In genomic region chr6:158638393-158638792, GRCh38 we compare ENCODE assay signal across 19 cellular contexts. TPM values are rescaled to one million over a fixed set of nuclear protein-coding genes. Genes with fewer than 3 reads are reported as not detected.
DNase-seq lines count a peak whose midpoint lies in the region; ATAC-seq and TF ChIP-seq lines count a peak whose summit lies in the region.
"Had no signal": no experiment of that assay in that cellular context is flagged by ENCODE, and none has a peak within 500 bp of the region (broad histone marks: within the 10 kb centered on the region; RNA-seq: fewer than 3 reads in every experiment).

No MANE protein-coding gene starts in this region.

- H2AK5ac ChIP-seq in mesendoderm (ENCODE audit: low read length) = no peak overlapping the region

- no peak overlapping the region for H3K4ac ChIP-seq in mesendoderm (ENCODE audit: low read depth, low read length)

- H4K8ac ChIP-seq in mesendoderm (ENCODE audit: low read depth, low read length) = no peak overlapping the region

- H3K23ac ChIP-seq in mesendoderm (ENCODE audit: low read length) = no peak overlapping the region

- ATAC-seq in left ventricle myocardium superior (peak; percentile 26), heart right ventricle (no peak), memory B cell (ENCODE audit: low read depth) (no peak), GM21529 (IDR thresholded peaks at IDR 0.05; ENCODE audit: unreplicated experiment) (no peak)

- DNase-seq in left ventricle myocardium superior (no peak), heart right ventricle (no peak), memory B cell (ENCODE audit: low spot score in 2 of 2) (no peak), mesendoderm (no peak), SIG-M5 treated with dmso at 0.1 percent for 504 hours (lab: John Stamatoyannopoulos, UW; ENCODE audit: unreplicated experiment) (no peak)
- DNase-seq in activated CD4-positive, alpha-beta memory T cell treated with anti-CD3 and anti-CD28 coated beads, Interleukin-2, amount 10 ng/mL, durations not matched to agents 7 days and 5 days = no peak
- DNase-seq: activated CD4-positive, alpha-beta T cell treated with anti-CD3 and anti-CD28 coated beads for 4 hours; activated gamma-delta T cell treated with Interleukin-2 at 50 U/mL for 16 hours; AML-193; brain microvascular endothelial cell; GOT3; Kasumi-1; midbrain; NCI-H2227 treated with DMSO at 0.1 percent for 48 hours; stimulated activated CD4-positive, alpha-beta T cell treated with anti-CD3 and anti-CD28 coated beads, Interleukin-4, amount 100 ng/mL, for 1 hour; transverse colon had no signal

- no peak overlapping the region for H2BK5ac ChIP-seq in mesendoderm (ENCODE audit: low read length)

- H3K4me1 ChIP-seq in heart right ventricle (peaks cover 6 to 49% (median 38%) of the 10 kb centered on the region in 9 donors), thymus (ENCODE audit: control insufficient read depth, insufficient read depth, low read length) (peaks cover 16% of the 10 kb centered on the region), mesendoderm (ENCODE audit: control insufficient read depth, low read depth, low read length) (no peaks in the 10 kb centered on the region)

- intact Hi-C loops in left ventricle myocardium superior (cut with micrococcal nuclease) = no loop called here
- intact Hi-C loops in heart right ventricle (cut with DNase I) = loop anchor here in 1 of 10 donors (10.0 kb wide), 1 partner anchor 56 kb away; no protein-coding TSS in a partner anchor

- H3K27me3 Mint-ChIP-seq in activated CD4-positive, alpha-beta memory T cell treated with anti-CD3 and anti-CD28 coated beads, Interleukin-2, amount 10 ng/mL, durations not matched to agents 7 days and 5 days = no peaks in the 10 kb centered on the region
- no peaks in the 10 kb centered on the region for H3K27me3 Mint-ChIP-seq in memory B cell

- H3K36me3 ChIP-seq in heart right ventricle (peaks cover 0 to 84% (median 24%) of the 10 kb centered on the region in 9 donors), thymus (ENCODE audit: control insufficient read depth, insufficient read depth) (peaks cover 39% of the 10 kb centered on the region), mesendoderm (ENCODE audit: control insufficient read depth, insufficient read depth, low read length) (no peaks in the 10 kb centered on the region)
- H3K36me3 ChIP-seq: ovary had no signal

- H3K36me3 Mint-ChIP-seq in activated CD4-positive, alpha-beta memory T cell treated with anti-CD3 and anti-CD28 coated beads, Interleukin-2, amount 10 ng/mL, durations not matched to agents 7 days and 5 days (ENCODE audit: low read depth) = peaks cover 78% of the 10 kb centered on the region
- peaks cover 23% of the 10 kb centered on the region for H3K36me3 Mint-ChIP-seq in memory B cell

- H3K79me1 ChIP-seq in mesendoderm (ENCODE audit: low read length) = peaks cover 13% of the 10 kb centered on the region

- H3K4me2 ChIP-seq in mesendoderm (ENCODE audit: low read length) = no peak overlapping the region

- no peak overlapping the region for H3K18ac ChIP-seq in mesendoderm (ENCODE audit: low read length)

- 65 to 77% methylated on average over 2 of the region's 2 CpGs for WGBS in heart right ventricle, 2 donors
- whole genome bisulfite sequencing in thymus = 97% methylated on average over 2 of the region's 2 CpGs
- WGBS in mesendoderm (ENCODE audit: extremely low coverage, insufficient coverage, low lambda C conversion rate) = no CpG with 5 or more reads among the region's 2 CpGs

- no peak overlapping the region for H3K4me3 Mint-ChIP-seq in activated CD4-positive, alpha-beta memory T cell treated with anti-CD3 and anti-CD28 coated beads, Interleukin-2, amount 10 ng/mL, durations not matched to agents 7 days and 5 days
- no peak overlapping the region for H3K4me3 Mint-ChIP-seq in memory B cell

- H4K5ac ChIP-seq in mesendoderm (ENCODE audit: low read length) = no peak overlapping the region

- no peak overlapping the region for H3K4me3 ChIP-seq in heart right ventricle
- H3K4me3 ChIP-seq in thymus (ENCODE audit: low read length) = no peak overlapping the region
- no peak overlapping the region for H3K4me3 ChIP-seq in mesendoderm (ENCODE audit: low read length)
- H3K4me3 ChIP-seq: ovary, transverse colon had no signal

- peak overlapping the region; percentile 24 for H3K27ac Mint-ChIP-seq in activated CD4-positive, alpha-beta memory T cell treated with anti-CD3 and anti-CD28 coated beads, Interleukin-2, amount 10 ng/mL, durations not matched to agents 7 days and 5 days
- H3K27ac Mint-ChIP-seq in memory B cell = peak overlapping the region; percentile 64

- no peak overlapping the region for H3K56ac ChIP-seq in mesendoderm (ENCODE audit: low read length)

- H3K9me3 ChIP-seq in heart right ventricle (no peaks in the 10 kb centered on the region), thymus (ENCODE audit: control insufficient read depth) (no peaks in the 10 kb centered on the region)
- H3K9me3 ChIP-seq: ovary, transverse colon had no signal

- no peak overlapping the region for H3K9ac ChIP-seq in mesendoderm (ENCODE audit: low read length)

- H3K79me2 ChIP-seq in mesendoderm (ENCODE audit: control insufficient read depth, insufficient read depth, low read length) = peaks cover 6% of the 10 kb centered on the region

- H3K27me3 ChIP-seq in heart right ventricle = no peaks in the 10 kb centered on the region
- H3K27me3 ChIP-seq in thymus (ENCODE audit: control insufficient read depth, insufficient read depth) = no peaks in the 10 kb centered on the region
- H3K27me3 ChIP-seq in mesendoderm (ENCODE audit: insufficient read depth, low read length, poor library complexity) = no peaks in the 10 kb centered on the region
- H3K27me3 ChIP-seq: brain microvascular endothelial cell, ovary, transverse colon had no signal

- H3K27ac ChIP-seq in heart right ventricle = peak overlapping the region in 1 of 10 donors; percentile 46
- peak overlapping the region; percentile 13 for H3K27ac ChIP-seq in thymus (ENCODE audit: low read depth)
- no peak overlapping the region for H3K27ac ChIP-seq in mesendoderm (ENCODE audit: low read depth, low read length)
- H3K27ac ChIP-seq: brain microvascular endothelial cell, ovary, transverse colon had no signal

- POLR2A ChIA-PET in activated CD4-positive, alpha-beta memory T cell treated with anti-CD3 and anti-CD28 coated beads, Interleukin-2, amount 10 ng/mL, durations not matched to agents 7 days and 5 days (lab: Charles Lee) = interaction anchor here (0.9 to 10.2 kb wide), 4 partner anchors 14 to 80 kb away, joined by 3 to 192 read pairs (median 4); partner anchors contain the start of gene SYTL3

- CTCF ChIA-PET in activated CD4-positive, alpha-beta memory T cell treated with anti-CD3 and anti-CD28 coated beads, Interleukin-2, amount 10 ng/mL, durations not matched to agents 7 days and 5 days (lab: Charles Lee) = interaction anchor here (1.1 to 1.5 kb wide), 3 partner anchors 13 to 418 kb away, joined by 4 to 5 read pairs (median 4); no protein-coding TSS in a partner anchor

- H2BK120ac ChIP-seq in mesendoderm (ENCODE audit: low read depth, low read length) = no peak overlapping the region

- no peaks in the 10 kb centered on the region for H3K9me3 Mint-ChIP-seq in activated CD4-positive, alpha-beta memory T cell treated with anti-CD3 and anti-CD28 coated beads, Interleukin-2, amount 10 ng/mL, durations not matched to agents 7 days and 5 days
- no peaks in the 10 kb centered on the region for H3K9me3 Mint-ChIP-seq in memory B cell

- H2BK15ac ChIP-seq in mesendoderm (replicated peaks; ENCODE audit: low read depth) = no peak overlapping the region

- no peak for TF ChIP-seq CTCF in heart right ventricle (IDR thresholded peaks at IDR 0.05)

- H3K4me1 Mint-ChIP-seq in activated CD4-positive, alpha-beta memory T cell treated with anti-CD3 and anti-CD28 coated beads, Interleukin-2, amount 10 ng/mL, durations not matched to agents 7 days and 5 days = peaks cover 69% of the 10 kb centered on the region
- H3K4me1 Mint-ChIP-seq in memory B cell = peaks cover 26% of the 10 kb centered on the region

RNA-seq across cellular contexts. Expression of gene DYNLT1, which starts 6.2 kb away (rescaled TPM):
- total RNA-seq in left ventricle myocardium superior (130 TPM), heart right ventricle (100 to 1,000 TPM; 110 to 173 (median 122) TPM)
- polyA plus RNA-seq in heart right ventricle (100 to 1,000 TPM; 106 to 211 TPM), thymus (248 TPM)
- total RNA-seq in activated CD4-positive, alpha-beta memory T cell treated with anti-CD3 and anti-CD28 coated beads, Interleukin-2, amount 10 ng/mL, durations not matched to agents 7 days and 5 days = 100 to 1,000 TPM; 130 to 133 TPM
- polyA plus RNA-seq in mesendoderm (2013, experiment 1 of 2) = 123 TPM
- 121 TPM for polyA plus RNA-seq in mesendoderm (2013, experiment 2 of 2)

RNA-seq across cellular contexts. Expression of gene SYTL3, which starts 11.5 kb away (rescaled TPM):
- total RNA-seq in left ventricle myocardium superior (10.8 TPM), heart right ventricle (10 to 100 TPM in 3 of 10 donors, 1 to 10 TPM in 7; 3.6 to 11.9 (median 8.0) TPM)
- polyA plus RNA-seq in heart right ventricle (1 to 10 TPM; 8.0 to 8.4 TPM), thymus (109 TPM)
- total RNA-seq in activated CD4-positive, alpha-beta memory T cell treated with anti-CD3 and anti-CD28 coated beads, Interleukin-2, amount 10 ng/mL, durations not matched to agents 7 days and 5 days = 100 to 1,000 TPM; 133 to 135 TPM
- polyA plus RNA-seq in mesendoderm (2013, experiment 1 of 2) = 0.25 TPM
- 0.17 TPM for polyA plus RNA-seq in mesendoderm (2013, experiment 2 of 2)

Comparison
In these comparisons a context has a peak if more than half of its experiments do, and no peak if none do; other contexts are left out.
1. RNA of gene SYTL3, which starts 11.5 kb away (total RNA-seq): 133 to 135 TPM in activated CD4-positive, alpha-beta memory T cell treated with anti-CD3 and anti-CD28 coated beads, Interleukin-2, amount 10 ng/mL, durations not matched to agents 7 days and 5 days; 10.8 TPM in left ventricle myocardium superior (single experiment) and 3.6 to 11.9 TPM in heart right ventricle; every median in the first group is over 10 times any median in the second.